Comparison of ENCODE assay signal across 12 cellular contexts in genomic region chr1:235953801-235954200, GRCh38.
DNase-seq lines count a peak whose midpoint lies in the region; ATAC-seq and TF ChIP-seq lines count a peak whose summit lies in the region.
"Had no signal": no experiment of that assay in that cellular context is flagged by ENCODE, and none has a peak within 500 bp of the region (broad histone marks: within the 10 kb centered on the region; RNA-seq: fewer than 3 reads in every experiment).

No MANE protein-coding gene starts in this region.

- peaks cover 18% of the 10 kb centered on the region for H3K36me3 Mint-ChIP-seq in HFFc6 (ENCODE audit: low read depth)

- TF ChIP-seq CTCF in HFFc6 (IDR thresholded peaks at IDR 0.05), result no peak

- peak overlapping the region; percentile 55 for H3K4me3 Mint-ChIP-seq in HFFc6
- H3K4me3 Mint-ChIP-seq: dendritic cell treated with granulocyte-macrophage colony-stimulating factor and Interleukin-4, amounts not matched to agents 40 ng/mL and 50 ng/mL, for 4 days had no signal

- peak overlapping the region; percentile 92 for H3K27ac Mint-ChIP-seq in HFFc6

- peaks cover 29% of the 10 kb centered on the region for H3K4me1 Mint-ChIP-seq in HFFc6 (ENCODE audit: low read depth)

- ATAC-seq in GM19452 (IDR thresholded peaks at IDR 0.05; ENCODE audit: unreplicated experiment), result no peak
- no peak for ATAC-seq in GM18519 (IDR thresholded peaks at IDR 0.05; ENCODE audit: low FRiP score, unreplicated experiment)

- H3K9me3 Mint-ChIP-seq in HFFc6, result peaks cover 14% of the 10 kb centered on the region
- H3K9me3 Mint-ChIP-seq: dendritic cell treated with granulocyte-macrophage colony-stimulating factor and Interleukin-4, amounts not matched to agents 40 ng/mL and 50 ng/mL, for 4 days had no signal

- peaks cover 1% of the 10 kb centered on the region for H3K27me3 Mint-ChIP-seq in HFFc6 (ENCODE audit: insufficient read depth)

- peak; percentile 75 for DNase-seq in AG20443 (ENCODE audit: low spot score)
- DNase-seq in HFFc6, result peak; percentile 86
- peak; percentile 92 for DNase-seq in amniotic epithelial cell (ENCODE audit: low read depth)
- DNase-seq in kidney glomerular epithelial cell (lab: John Stamatoyannopoulos, UW), result peak; percentile 33
- no peak for DNase-seq in activated CD4-positive, CD25-positive, alpha-beta regulatory T cell (lab: John Stamatoyannopoulos, UW)
- no peak for DNase-seq in stimulated activated CD4-positive, alpha-beta T cell treated with anti-CD3 and anti-CD28 coated beads, Interleukin-2, amount 100 ng/mL, for 48 hours
- DNase-seq: NCI-H1930, SJCRH30, upper lobe of right lung had no signal

Comparison
In these comparisons a context has a peak if more than half of its experiments do, and no peak if none do; other contexts are left out.
1. DNase-seq: peak in AG20443 (single experiment), HFFc6 (single experiment), amniotic epithelial cell (single experiment) and kidney glomerular epithelial cell (single experiment); none in activated CD4-positive, CD25-positive, alpha-beta regulatory T cell (0 of 4) and stimulated activated CD4-positive, alpha-beta T cell treated with anti-CD3 and anti-CD28 coated beads, Interleukin-2, amount 100 ng/mL, for 48 hours (0 of 2).